ENCODE assay signal across 8 cellular contexts in the genomic region with DNA sequence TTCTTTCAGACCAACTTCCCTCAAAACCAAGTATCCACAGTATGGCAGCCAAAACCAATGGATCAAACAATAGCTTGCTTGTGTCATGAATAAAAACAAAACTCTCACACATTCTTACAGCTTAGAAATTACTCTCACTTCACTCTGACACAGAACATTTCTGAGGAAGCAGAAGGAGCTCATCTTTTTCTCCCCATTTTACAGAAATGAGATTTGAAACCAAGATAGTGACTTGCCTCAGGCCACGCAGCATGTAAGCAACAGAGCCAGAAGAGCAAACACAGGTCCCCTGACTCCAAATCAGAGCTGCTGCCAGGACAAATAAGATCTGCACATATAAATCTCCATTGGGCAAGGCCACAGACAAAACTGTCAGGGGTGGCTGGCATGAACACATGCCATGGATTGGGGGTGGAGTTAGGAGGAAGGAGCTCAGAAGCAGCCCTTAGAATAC.
DNase-seq lines count a peak whose midpoint lies in the region; ATAC-seq and TF ChIP-seq lines count a peak whose summit lies in the region.

No MANE protein-coding gene starts in this region.

- peaks cover 22% of the 10 kb centered on the region for H4K20me1 ChIP-seq in SU-DHL-6 (ENCODE audit: low read depth, low read length)

- H3K4me1 Mint-ChIP-seq in osteocyte (ENCODE audit: unreplicated experiment): peaks cover 62% of the 10 kb centered on the region

- DNase-seq in left ventricle myocardium inferior (no peak), right atrium auricular region (ENCODE audit: low spot score) (no peak), osteocyte (ENCODE audit: extremely low spot score, unreplicated experiment) (no peak), SK-N-DZ (ENCODE audit: low spot score) (no peak), HuH-7 (ENCODE audit: low spot score) (no peak), DMS114 treated with DMSO at 0.1 percent for 48 hours (lab: John Stamatoyannopoulos, UW; ENCODE audit: unreplicated experiment) (no peak)

- no peak overlapping the region for H3K9ac ChIP-seq in SU-DHL-6 (ENCODE audit: low read length)

- no peak overlapping the region for H2AFZ ChIP-seq in SU-DHL-6 (ENCODE audit: low read depth, low read length, severe bottlenecking)

- H3K27me3 Mint-ChIP-seq in osteocyte (ENCODE audit: unreplicated experiment): no peaks in the 10 kb centered on the region

- peak overlapping the region; percentile 50 for H3K27ac Mint-ChIP-seq in osteocyte (ENCODE audit: unreplicated experiment)

- H3K27ac ChIP-seq in left ventricle myocardium inferior (replicated peaks): peak overlapping the region; percentile 81
- no peak overlapping the region for H3K27ac ChIP-seq in right atrium auricular region
- peak overlapping the region; percentile 25; the same call in 1 of the 2 replicates for H3K27ac ChIP-seq in SU-DHL-6 (ENCODE audit: low read depth, low read length)

- no peaks in the 10 kb centered on the region; the same call in 1 of the 2 replicates for H3F3A ChIP-seq in SU-DHL-6 (ENCODE audit: insufficient read depth)

- no peaks in the 10 kb centered on the region for H3K9me3 ChIP-seq in left ventricle myocardium inferior (replicated peaks)
- no peaks in the 10 kb centered on the region for H3K9me3 ChIP-seq in right atrium auricular region
- H3K9me3 ChIP-seq in SU-DHL-6 (ENCODE audit: insufficient read depth, low read length): no peaks in the 10 kb centered on the region

- no peaks in the 10 kb centered on the region for H3K9me3 Mint-ChIP-seq in osteocyte (ENCODE audit: unreplicated experiment)

- H3K36me3 Mint-ChIP-seq in osteocyte (ENCODE audit: unreplicated experiment): peaks cover 14% of the 10 kb centered on the region

- H3K4me2 ChIP-seq in SU-DHL-6 (ENCODE audit: low read depth, low read length, poor library complexity, severe bottlenecking): peak overlapping the region; percentile 11

- TF ChIP-seq CTCF in left ventricle myocardium inferior (IDR thresholded peaks at IDR 0.05; ENCODE audit: borderline replicate concordance): no peak
- no peak for TF ChIP-seq CTCF in right atrium auricular region (IDR thresholded peaks at IDR 0.05)
- TF ChIP-seq CTCF in SU-DHL-6 (IDR thresholded peaks at IDR 0.05; ENCODE audit: insufficient read depth, low read length, poor library complexity, severe bottlenecking): no peak
- no peak for TF ChIP-seq CTCF in osteocyte (IDR thresholded peaks at IDR 0.05)

- H3K4me3 ChIP-seq in left ventricle myocardium inferior: no peak overlapping the region
- no peak overlapping the region for H3K4me3 ChIP-seq in right atrium auricular region
- H3K4me3 ChIP-seq in SU-DHL-6 (ENCODE audit: insufficient read depth, low read length, poor library complexity, severe bottlenecking): no peak overlapping the region

- H3K9me2 ChIP-seq in SU-DHL-6 (replicated peaks; ENCODE audit: insufficient read depth, low read length): no peaks in the 10 kb centered on the region

- intact Hi-C loops in left ventricle myocardium inferior (cut with micrococcal nuclease): loop anchor here (10.0 kb wide), 1 partner anchor 58 kb away; no protein-coding TSS in a partner anchor

- H3K36me3 ChIP-seq in left ventricle myocardium inferior (no peaks in the 10 kb centered on the region), right atrium auricular region (no peaks in the 10 kb centered on the region), SU-DHL-6 (ENCODE audit: low read length) (no peaks in the 10 kb centered on the region; the same call in 1 of the 2 replicates)

- H3K79me2 ChIP-seq in SU-DHL-6 (ENCODE audit: insufficient read depth, low read length): peaks cover 99% of the 10 kb centered on the region

- H3K4me1 ChIP-seq in left ventricle myocardium inferior: peaks cover 76% of the 10 kb centered on the region
- peaks cover 0 to 50% of the 10 kb centered on the region in 2 donors for H3K4me1 ChIP-seq in right atrium auricular region

- H3K27me3 ChIP-seq in left ventricle myocardium inferior (ENCODE audit: low read depth) (no peaks in the 10 kb centered on the region), right atrium auricular region (no peaks in the 10 kb centered on the region), SU-DHL-6 (ENCODE audit: low read length) (no peaks in the 10 kb centered on the region)

- peak; percentile 75 for ATAC-seq in HG02938 (IDR thresholded peaks at IDR 0.05; ENCODE audit: unreplicated experiment)

- H3K4me3 Mint-ChIP-seq in osteocyte (ENCODE audit: unreplicated experiment): no peak overlapping the region

Comparison
In these comparisons a context has a peak if more than half of its experiments do, and no peak if none do; other contexts are left out.
1. H3K27ac ChIP-seq: peak in left ventricle myocardium inferior (single experiment) and SU-DHL-6 (single experiment); none in right atrium auricular region (0 of 2).